ENCODE assay signal across 8 cellular contexts in the genomic region with DNA sequence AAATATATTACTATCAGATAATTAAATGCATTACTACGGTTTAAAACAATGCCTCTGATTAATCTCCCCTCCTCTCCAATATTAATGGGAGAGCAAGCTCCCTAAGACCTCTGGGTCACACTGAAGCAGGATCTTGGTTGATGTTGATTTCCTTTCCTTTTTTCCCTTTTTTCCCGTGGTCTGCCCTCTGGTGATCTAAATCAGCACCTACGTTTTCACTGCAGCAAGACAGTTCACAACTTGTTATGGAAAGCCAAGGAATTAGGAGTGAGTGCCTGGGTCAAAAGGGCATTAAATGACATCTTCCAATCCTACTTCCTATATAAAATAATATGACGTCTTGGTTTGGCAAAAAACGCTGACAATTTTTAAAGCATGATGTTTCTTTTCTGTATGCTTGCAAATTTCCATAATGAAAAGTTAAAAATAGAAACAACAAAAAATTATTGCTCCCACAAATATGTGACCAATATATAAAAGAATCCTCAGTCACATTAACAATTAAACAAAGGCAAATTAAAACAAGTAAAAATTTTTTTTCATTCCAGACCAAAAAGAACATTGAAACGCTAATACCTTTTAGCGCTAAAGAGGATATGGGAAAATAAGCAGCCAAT. TPM values are rescaled to one million over a fixed set of nuclear protein-coding genes. Genes with fewer than 3 reads are reported as not detected.
DNase-seq lines count a peak whose midpoint lies in the region; ATAC-seq, FAIRE-seq and TF ChIP-seq lines count a peak whose summit lies in the region.
"Had no signal": no experiment of that assay in that cellular context is flagged by ENCODE, and none has a peak within 500 bp of the region (broad histone marks: within the 10 kb centered on the region; RNA-seq: fewer than 3 reads in every experiment).

No MANE protein-coding gene starts in this region.

- WGBS in H1 (ENCODE audit: extremely low coverage in 1 of 2, insufficient coverage in 1 of 2, insufficient read length in 1 of 2, insufficient replicate concordance in 2 of 2, low coverage in 1 of 2, low lambda C conversion rate in 2 of 2, missing lambda C conversion rate in 1 of 2), 2 experiments, result 40% methylated on average over 7 of the region's 7 CpGs; no CpG with 5 or more reads in 1 of the 2 experiments
- WGBS in psoas muscle, 3 donors, result 36 to 37% (median 36%) methylated on average over 7 of the region's 7 CpGs

- peak; percentile 60 to 66 for TF ChIP-seq RAD21 in H1 (IDR thresholded peaks at IDR 0.05 in 1 of 2, conservative IDR thresholded peaks at IDR 0.05 in 1 of 2; ENCODE audit: low read depth in 2 of 2, low read length in 2 of 2)

- intact Hi-C loops in psoas muscle (cut with DNase I), result loop anchor here in 1 of 2 donors (10.0 kb wide), 1 partner anchor 87 kb away; no protein-coding TSS in a partner anchor

- TF ChIP-seq EP300 in H1 (IDR thresholded peaks at IDR 0.05; ENCODE audit: borderline replicate concordance in 1 of 2, low read depth in 2 of 2, low read length in 2 of 2), result no peak

- no peak overlapping the region for H3K14ac ChIP-seq in H1 (ENCODE audit: insufficient read length)

- H3K79me2 ChIP-seq in H1 (ENCODE audit: control insufficient read depth in 1 of 2, insufficient read depth in 2 of 2, low read length in 2 of 2) (no peaks in the 10 kb centered on the region), Karpas-422 (ENCODE audit: low read length) (no peaks in the 10 kb centered on the region)

- no peak overlapping the region for H2AK5ac ChIP-seq in H1 (ENCODE audit: low read depth, low read length)

- no peaks in the 10 kb centered on the region for H3K23me2 ChIP-seq in H1 (ENCODE audit: low read depth, low read length)

- H2BK20ac ChIP-seq in H1 (ENCODE audit: low read length), result no peak overlapping the region

- H3K9ac ChIP-seq in H1 (replicated peaks in 1 of 4; ENCODE audit: extremely low read depth in 1 of 4, low read depth in 3 of 4, low read length in 3 of 4), result no peak overlapping the region
- H3K9ac ChIP-seq in Karpas-422 (ENCODE audit: low read length), result no peak overlapping the region

- no peak overlapping the region for H4K5ac ChIP-seq in H1 (ENCODE audit: insufficient read length, low read depth, low read length)

- no peak overlapping the region for H4K91ac ChIP-seq in H1 (replicated peaks; ENCODE audit: insufficient read length, low read length)

- no peak for TF ChIP-seq POLR2A in H1 (IDR thresholded peaks at IDR 0.05; ENCODE audit: control extremely low read depth in 1 of 2, low read depth in 2 of 2, low read length in 2 of 2)

- H3K4me3 ChIP-seq in H1 (ENCODE audit: extremely low read depth in 1 of 4, insufficient read depth in 2 of 4, low read depth in 3 of 4, low read length in 4 of 4), result no peak overlapping the region
- no peak overlapping the region for H3K4me3 ChIP-seq in psoas muscle
- no peak overlapping the region for H3K4me3 ChIP-seq in Karpas-422 (ENCODE audit: low read length)

- peak; percentile 98 for FAIRE-seq in H1 (lab: Jason Lieb, UNC)

- H3K36me3 ChIP-seq in H1 (ENCODE audit: control insufficient read depth in 2 of 4, insufficient read depth in 4 of 4, low read length in 3 of 4) (no peaks in the 10 kb centered on the region), psoas muscle (ENCODE audit: insufficient read depth in 1 of 2, low read depth in 1 of 2) (no peaks in the 10 kb centered on the region), Karpas-422 (ENCODE audit: insufficient read depth, low read length) (no peaks in the 10 kb centered on the region)

- no peak overlapping the region for H4K8ac ChIP-seq in H1 (ENCODE audit: extremely low read depth, insufficient read depth, low read length)

- H2AFZ ChIP-seq in H1 (ENCODE audit: low read length), result no peak overlapping the region
- no peak overlapping the region for H2AFZ ChIP-seq in Karpas-422 (ENCODE audit: low read length)

- CTCF ChIA-PET in H1 (lab: Charles Lee; ENCODE audit: partially characterized antibody), result interaction anchor here (0.9 kb wide), 1 partner anchor 9 kb away, joined by 4 read pairs; no protein-coding TSS in a partner anchor

- H3K4me1 ChIP-seq in H1 (replicated peaks in 1 of 4; ENCODE audit: control insufficient read depth in 3 of 4, insufficient read depth in 4 of 4, low read length in 3 of 4), result no peaks in the 10 kb centered on the region
- no peaks in the 10 kb centered on the region for H3K4me1 ChIP-seq in psoas muscle
- H3K4me1 ChIP-seq in Karpas-422 (ENCODE audit: low read length), result no peaks in the 10 kb centered on the region

- H3K9me3 ChIP-seq in H1 (ENCODE audit: insufficient read depth in 2 of 2, low read depth in 1 of 2, low read length in 1 of 2) (no peaks in the 10 kb centered on the region), psoas muscle (no peaks in the 10 kb centered on the region), Karpas-422 (ENCODE audit: low read length) (no peaks in the 10 kb centered on the region)

- no peak overlapping the region for H3K27ac ChIP-seq in H1 (ENCODE audit: low read depth, low read length)
- H3K27ac ChIP-seq in psoas muscle, result no peak overlapping the region
- H3K27ac ChIP-seq in Karpas-422 (ENCODE audit: low read length), result no peak overlapping the region

- H2BK5ac ChIP-seq in H1 (ENCODE audit: low read depth, low read length), result no peak overlapping the region

- H3K27me3 ChIP-seq in H1 (replicated peaks in 1 of 4; ENCODE audit: control insufficient read depth in 3 of 4, extremely low read depth in 1 of 4, insufficient read depth in 3 of 4, low read length in 3 of 4), result peaks cover 0 to 1% (median 0%) of the 10 kb centered on the region in 4 experiments; a peak in 1 of 7 replicates
- no peaks in the 10 kb centered on the region for H3K27me3 ChIP-seq in psoas muscle (ENCODE audit: insufficient read depth in 3 of 3, low read length in 2 of 3)
- H3K27me3 ChIP-seq in Karpas-422 (ENCODE audit: low read length), result no peaks in the 10 kb centered on the region

- no peak overlapping the region for H2BK12ac ChIP-seq in H1 (ENCODE audit: low read depth, low read length)

- no peaks in the 10 kb centered on the region for H3K79me1 ChIP-seq in H1 (ENCODE audit: low read depth, low read length)

- H2BK120ac ChIP-seq in H1 (replicated peaks; ENCODE audit: low read depth, low read length), result no peak overlapping the region

- no peaks in the 10 kb centered on the region for H3K9me2 ChIP-seq in Karpas-422 (replicated peaks; ENCODE audit: insufficient read depth, low read length)

- ATAC-seq in psoas muscle, result no peak

- no peak overlapping the region for H3K4me2 ChIP-seq in H1 (ENCODE audit: insufficient read depth in 1 of 2, low read depth in 2 of 2, low read length in 2 of 2)
- no peak overlapping the region for H3K4me2 ChIP-seq in Karpas-422 (ENCODE audit: low read depth, low read length, poor library complexity, severe bottlenecking)

- H4K20me1 ChIP-seq in H1 (replicated peaks in 1 of 2; ENCODE audit: control insufficient read depth in 1 of 2, insufficient read depth in 2 of 2, low read length in 2 of 2), result no peaks in the 10 kb centered on the region
- H4K20me1 ChIP-seq in Karpas-422 (ENCODE audit: insufficient read depth, low read depth, low read length), result no peaks in the 10 kb centered on the region

- no peak overlapping the region for H3K4ac ChIP-seq in H1 (replicated peaks; ENCODE audit: insufficient read length, low read depth, low read length)

- DNase-seq in H4 (ENCODE audit: low spot score), result peak; percentile 59
- peak; percentile 53 for DNase-seq in NCI-H2227 (lab: John Stamatoyannopoulos, UW; ENCODE audit: unreplicated experiment)
- DNase-seq in H1 (ENCODE audit: low read depth in 1 of 2, low spot score in 2 of 2), result no peak
- DNase-seq in psoas muscle, result no peak
- no peak for DNase-seq in GM19238 (ENCODE audit: insufficient read length, low spot score)
- DNase-seq in Karpas-422, result no peak
- no peak for DNase-seq in GM10266 (ENCODE audit: extremely low spot score)
- DNase-seq: naive B cell had no signal

- POLR2A ChIA-PET in H1 (lab: Charles Lee; ENCODE audit: partially characterized antibody), result interaction anchor here (0.6 kb wide), 1 partner anchor 991 kb away, joined by 4 read pairs; no protein-coding TSS in a partner anchor

- H3K18ac ChIP-seq in H1 (ENCODE audit: extremely low read depth, low read length), result no peak overlapping the region

- no peak overlapping the region for H3K23ac ChIP-seq in H1 (ENCODE audit: insufficient read length)

- TF ChIP-seq CTCF in H1 (IDR thresholded peaks at IDR 0.05; ENCODE audit: control extremely low read depth in 1 of 3, insufficient read depth in 1 of 3, low read depth in 1 of 3, low read length in 3 of 3) (peak in 2 of 3 experiments; percentile 52 to 63; a peak in 3 of 4 replicates), psoas muscle (IDR thresholded peaks at IDR 0.05) (peak; percentile 8), GM10266 (IDR thresholded peaks at IDR 0.05; ENCODE audit: control insufficient read depth, insufficient read depth, low read depth, missing control alignments) (no peak)

- no peak overlapping the region for H2BK15ac ChIP-seq in H1 (ENCODE audit: low read length)

- no peak overlapping the region for H3K56ac ChIP-seq in H1 (replicated peaks; ENCODE audit: insufficient read length, low read depth, low read length)

TF ChIP-seq in H1, 55 proteins besides CTCF, POLR2A, EP300 and RAD21 (continues in another document):
- no peak for TF ChIP-seq SP4 (IDR thresholded peaks at IDR 0.05; ENCODE audit: low read length)
- TF ChIP-seq GTF2F1 (IDR thresholded peaks at IDR 0.05; ENCODE audit: borderline replicate concordance, low read depth, low read length), result no peak
- no peak for TF ChIP-seq YY1 (IDR thresholded peaks at IDR 0.05; ENCODE audit: low read depth, low read length)
- no peak for TF ChIP-seq HDAC2 (IDR thresholded peaks at IDR 0.05; ENCODE audit: borderline replicate concordance in 1 of 2, low read depth in 2 of 2, low read length in 2 of 2)
- TF ChIP-seq TEAD4 (IDR thresholded peaks at IDR 0.05; ENCODE audit: low read depth, low read length), result no peak

RNA-seq across cellular contexts. Expression of gene CFAP36, which starts 7.9 kb away (rescaled TPM):
- total RNA-seq in H4 (2014; rRNA removed; shearing (Covaris generic)), result 31.6 and 42.5 TPM in 2 replicates
- total RNA-seq in H1 (2021; fragmentation: NEBNext Ultra II Directional; extraction: Animal tissue kit (Norgen Biotek cat#: 25700)), result 18.7 and 19.9 TPM in 2 replicates
- 3.2 and 4.4 TPM in 2 replicates for polyA plus RNA-seq in H1 (2011; rRNA removed)
- 9.9 TPM for polyA plus RNA-seq in H1 (2011; cell fraction: cytosol; rRNA removed)
- polyA plus RNA-seq in H1 (2011; cell fraction: nucleus; rRNA removed), result 5.2 TPM
- 15.8 to 25.2 TPM (median 18.3 TPM) in 4 replicates for polyA plus RNA-seq in H1 (2012, experiment 1 of 2)
- polyA plus RNA-seq in H1 (2012, experiment 2 of 2), result 2.6 TPM
- polyA plus RNA-seq in H1 (2013, experiment 1 of 2), result 21.9 TPM
- polyA plus RNA-seq in H1 (2013, experiment 2 of 2), result 23.3 TPM
- 3.2 and 4.4 TPM in 2 replicates for polyA minus RNA-seq in H1 (2011; rRNA and poly(A)+ RNA removed)
- 4.4 TPM for polyA minus RNA-seq in H1 (2011; cell fraction: cytosol; rRNA and poly(A)+ RNA removed)
- polyA minus RNA-seq in H1 (2011; cell fraction: nucleus; rRNA and poly(A)+ RNA removed), result 5.2 TPM
- 10 to 100 TPM; 10.0 to 13.4 (median 12.8) TPM for total RNA-seq in psoas muscle
- polyA plus RNA-seq in psoas muscle, result 10 to 100 TPM; 12.6 to 32.7 (median 23.4) TPM
- total RNA-seq in Karpas-422 (2014; rRNA removed; shearing (Covaris generic); ENCODE audit: low replicate concordance), result 31.6 and 41.1 TPM in 2 replicates

Comparison
In these comparisons a context has a peak if more than half of its experiments do, and no peak if none do; other contexts are left out.
1. DNase-seq: peak in H4 (single experiment) and NCI-H2227 (single experiment); none in H1 (0 of 2), psoas muscle (0 of 2), GM19238 (single experiment), Karpas-422 (single experiment) and GM10266 (single experiment).